32 cellular contexts compared by ENCODE assay signal in the genomic region with DNA sequence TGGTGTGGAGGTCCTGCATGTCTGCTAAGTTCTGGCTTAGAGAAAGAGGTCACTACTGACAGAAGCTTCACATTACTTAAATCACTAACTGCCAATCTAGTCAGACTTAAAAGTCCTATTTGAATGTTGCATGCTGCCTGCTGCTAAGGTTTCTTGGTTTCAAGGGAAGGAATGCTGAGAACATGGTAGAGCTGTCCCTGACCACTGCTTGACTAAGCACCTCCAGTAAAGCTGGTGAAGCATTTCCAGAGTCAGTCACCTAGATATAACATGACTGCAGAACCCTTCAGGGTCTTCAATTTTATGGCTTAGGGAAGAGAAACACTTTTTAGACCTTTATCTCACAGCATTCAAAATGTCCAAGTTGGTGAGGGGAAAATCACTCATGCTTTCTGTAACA.
"Had no signal": no experiment of that assay in that cellular context is flagged by ENCODE, and none has a peak within 500 bp of the region (broad histone marks: within the 10 kb centered on the region; RNA-seq: fewer than 3 reads in every experiment).

No MANE protein-coding gene starts in this region.

- H3K36me3 Mint-ChIP-seq: activated CD4-positive, alpha-beta memory T cell treated with anti-CD3 and anti-CD28 coated beads for 36 hours; activated naive CD8-positive, alpha-beta T cell; T-cell had no signal

- H3K9me3 ChIP-seq: MG63 had no signal

- H3K36me3 ChIP-seq: brain microvascular endothelial cell, cardiac muscle cell, MG63 had no signal

- H3K4me3 Mint-ChIP-seq: activated CD4-positive, alpha-beta memory T cell treated with anti-CD3 and anti-CD28 coated beads for 36 hours; activated CD4-positive, alpha-beta T cell treated with anti-CD3 and anti-CD28 coated beads, Interleukin-2, amount 10 ng/mL, durations not matched to agents 7 days and 5 days; activated naive CD4-positive, alpha-beta T cell treated with anti-CD3 and anti-CD28 coated beads for 36 hours; activated naive CD8-positive, alpha-beta T cell; activated T-helper 17 cell treated with anti-CD3 and anti-CD28 coated beads, Interleukin-2, amount 50 U/mL, for 72 hours; T-cell had no signal

- H3K27me3 ChIP-seq: brain microvascular endothelial cell, cardiac muscle cell, MG63 had no signal

- H3K27ac ChIP-seq: brain microvascular endothelial cell, cardiac muscle cell, KMS-11, SK-N-MC had no signal

- H3K9me3 Mint-ChIP-seq: activated CD4-positive, alpha-beta T cell treated with anti-CD3 and anti-CD28 coated beads, Interleukin-2, amount 10 ng/mL, durations not matched to agents 7 days and 5 days had no signal

- H3K4me1 Mint-ChIP-seq: activated CD4-positive, alpha-beta T cell treated with anti-CD3 and anti-CD28 coated beads, Interleukin-2, amount 10 ng/mL, durations not matched to agents 7 days and 5 days; activated T-helper 17 cell treated with anti-CD3 and anti-CD28 coated beads, Interleukin-2, amount 50 U/mL, for 72 hours; T-cell had no signal

- H3K4me2 ChIP-seq: KMS-11 had no signal

- H3K4me3 ChIP-seq: cardiac muscle cell, MG63, SK-N-MC had no signal

- H3K27me3 Mint-ChIP-seq: activated CD4-positive, alpha-beta memory T cell treated with anti-CD3 and anti-CD28 coated beads for 36 hours; activated CD4-positive, alpha-beta T cell treated with anti-CD3 and anti-CD28 coated beads, Interleukin-2, amount 10 ng/mL, durations not matched to agents 7 days and 5 days; activated naive CD8-positive, alpha-beta T cell; activated T-helper 17 cell treated with anti-CD3 and anti-CD28 coated beads, Interleukin-2, amount 50 U/mL, for 72 hours; T-cell had no signal

- H3K27ac Mint-ChIP-seq: activated CD4-positive, alpha-beta memory T cell treated with anti-CD3 and anti-CD28 coated beads for 36 hours; activated CD4-positive, alpha-beta T cell treated with anti-CD3 and anti-CD28 coated beads, Interleukin-2, amount 10 ng/mL, durations not matched to agents 7 days and 5 days; activated naive CD4-positive, alpha-beta T cell treated with anti-CD3 and anti-CD28 coated beads for 36 hours; activated naive CD8-positive, alpha-beta T cell; activated T-helper 17 cell treated with anti-CD3 and anti-CD28 coated beads, Interleukin-2, amount 50 U/mL, for 72 hours; T-cell had no signal

- H3K9ac ChIP-seq: KMS-11 had no signal

- DNase-seq: activated CD4-positive, alpha-beta memory T cell treated with anti-CD3 and anti-CD28 coated beads for 36 hours; activated CD4-positive, alpha-beta T cell treated with anti-CD3 and anti-CD28 coated beads, Interleukin-2, amount 10 ng/mL, durations not matched to agents 7 days and 5 days; activated CD4-positive, CD25-positive, alpha-beta regulatory T cell; activated CD8-positive, alpha-beta memory T cell treated with anti-CD3 and anti-CD28 coated beads for 24 hours; activated gamma-delta T cell; activated naive CD4-positive, alpha-beta T cell treated with anti-CD3 and anti-CD28 coated beads for 36 hours; activated T-cell treated with anti-CD3 and anti-CD28 coated beads, Interleukin-2, amount 50 U/mL, for 48 hours; amygdala; brain microvascular endothelial cell; MG63; MV-4-11; NCI-H1092 treated with DMSO at 0.1 percent for 48 hours; NCI-H1417 treated with DMSO at 0.1 percent for 48 hours; NCI-H1694; NCI-H2029; NCI-H2107; NCI-H2171 treated with DMSO at 0.1 percent for 48 hours; NCI-H226; NCI-H526; NCI-H82; OCI-M1; RPMI8226; T-cell; T-helper 2 cell; T1000 had no signal

- ATAC-seq: activated T-helper 17 cell treated with anti-CD3 and anti-CD28 coated beads, Interleukin-2, amount 50 U/mL, for 72 hours; Panc1; Right ventricle myocardium inferior; T-cell had no signal
